In the genomic region with DNA sequence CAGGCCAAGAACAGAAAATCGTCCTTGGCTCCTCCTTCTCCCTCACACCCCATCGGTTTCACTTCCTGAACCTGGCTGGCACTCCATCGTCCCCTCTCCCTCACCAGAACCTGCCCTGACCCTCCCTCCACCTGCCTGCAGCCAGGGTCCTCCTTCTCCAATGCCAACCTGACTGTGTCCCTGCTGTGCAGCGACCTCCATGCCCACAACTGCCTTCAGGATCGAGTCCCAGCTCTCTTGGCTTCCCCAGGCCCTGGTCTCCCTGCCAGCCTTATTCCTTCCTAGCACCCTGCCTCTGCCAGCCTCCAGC, we compare ENCODE assay signal across 1 cellular context.
TF ChIP-seq lines count a peak whose summit lies in the region.

No MANE protein-coding gene starts in this region.

TF ChIP-seq in SK-N-SH, 30 proteins besides CTCF, POLR2A, EP300 and RAD21 (continued from another document):
- TF ChIP-seq, protein P1, sequence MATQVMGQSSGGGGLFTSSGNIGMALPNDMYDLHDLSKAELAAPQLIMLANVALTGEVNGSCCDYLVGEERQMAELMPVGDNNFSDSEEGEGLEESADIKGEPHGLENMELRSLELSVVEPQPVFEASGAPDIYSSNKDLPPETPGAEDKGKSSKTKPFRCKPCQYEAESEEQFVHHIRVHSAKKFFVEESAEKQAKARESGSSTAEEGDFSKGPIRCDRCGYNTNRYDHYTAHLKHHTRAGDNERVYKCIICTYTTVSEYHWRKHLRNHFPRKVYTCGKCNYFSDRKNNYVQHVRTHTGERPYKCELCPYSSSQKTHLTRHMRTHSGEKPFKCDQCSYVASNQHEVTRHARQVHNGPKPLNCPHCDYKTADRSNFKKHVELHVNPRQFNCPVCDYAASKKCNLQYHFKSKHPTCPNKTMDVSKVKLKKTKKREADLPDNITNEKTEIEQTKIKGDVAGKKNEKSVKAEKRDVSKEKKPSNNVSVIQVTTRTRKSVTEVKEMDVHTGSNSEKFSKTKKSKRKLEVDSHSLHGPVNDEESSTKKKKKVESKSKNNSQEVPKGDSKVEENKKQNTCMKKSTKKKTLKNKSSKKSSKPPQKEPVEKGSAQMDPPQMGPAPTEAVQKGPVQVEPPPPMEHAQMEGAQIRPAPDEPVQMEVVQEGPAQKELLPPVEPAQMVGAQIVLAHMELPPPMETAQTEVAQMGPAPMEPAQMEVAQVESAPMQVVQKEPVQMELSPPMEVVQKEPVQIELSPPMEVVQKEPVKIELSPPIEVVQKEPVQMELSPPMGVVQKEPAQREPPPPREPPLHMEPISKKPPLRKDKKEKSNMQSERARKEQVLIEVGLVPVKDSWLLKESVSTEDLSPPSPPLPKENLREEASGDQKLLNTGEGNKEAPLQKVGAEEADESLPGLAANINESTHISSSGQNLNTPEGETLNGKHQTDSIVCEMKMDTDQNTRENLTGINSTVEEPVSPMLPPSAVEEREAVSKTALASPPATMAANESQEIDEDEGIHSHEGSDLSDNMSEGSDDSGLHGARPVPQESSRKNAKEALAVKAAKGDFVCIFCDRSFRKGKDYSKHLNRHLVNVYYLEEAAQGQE (IDR thresholded peaks at IDR 0.05; ENCODE audit: low read depth, low read length), result no peak
- TF ChIP-seq, protein P2, sequence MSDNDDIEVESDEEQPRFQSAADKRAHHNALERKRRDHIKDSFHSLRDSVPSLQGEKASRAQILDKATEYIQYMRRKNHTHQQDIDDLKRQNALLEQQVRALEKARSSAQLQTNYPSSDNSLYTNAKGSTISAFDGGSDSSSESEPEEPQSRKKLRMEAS (IDR thresholded peaks at IDR 0.05; ENCODE audit: low read depth), result no peak
- TF ChIP-seq NFIC (IDR thresholded peaks at IDR 0.05; ENCODE audit: borderline replicate concordance), result no peak
- no peak for TF ChIP-seq MXI1 (IDR thresholded peaks at IDR 0.05; ENCODE audit: low read depth, low read length)
- TF ChIP-seq YY1 (IDR thresholded peaks at IDR 0.05; ENCODE audit: low read depth), result no peak
- no peak for TF ChIP-seq FOXM1 (IDR thresholded peaks at IDR 0.05; ENCODE audit: low read depth)
